ENCODE assay signal across 1 cellular context in genomic region chr6:56798163-56798562, GRCh38.
TF ChIP-seq lines count a peak whose summit lies in the region.

No MANE protein-coding gene starts in this region.

TF ChIP-seq in IMR-90, 13 proteins besides CTCF, POLR2A, EP300 and RAD21:
- TF ChIP-seq FOS (IDR thresholded peaks at IDR 0.05; ENCODE audit: low read depth, low read length) = peak; percentile 54; the same call in 1 of the 2 replicates
- TF ChIP-seq SMC3 (IDR thresholded peaks at IDR 0.05; ENCODE audit: low read depth, low read length) = no peak
- TF ChIP-seq CEBPB (IDR thresholded peaks at IDR 0.05; ENCODE audit: low read depth, low read length) = peak; percentile 92
- TF ChIP-seq BHLHE40 (IDR thresholded peaks at IDR 0.05; ENCODE audit: low read depth, low read length) = peak; percentile 12; the same call in 1 of the 2 replicates
